ENCODE assay signal across 14 cellular contexts in genomic region chr10:21715531-21716195, GRCh38.
DNase-seq lines count a peak whose midpoint lies in the region; ATAC-seq and TF ChIP-seq lines count a peak whose summit lies in the region.
"Had no signal": no experiment of that assay in that cellular context is flagged by ENCODE, and none has a peak within 500 bp of the region (broad histone marks: within the 10 kb centered on the region; RNA-seq: fewer than 3 reads in every experiment).

No MANE protein-coding gene starts in this region.

- no peak overlapping the region for H3K4me3 ChIP-seq in AG10803 (ENCODE audit: low read length)
- H3K4me3 ChIP-seq: esophagus squamous epithelium, mucosa of descending colon had no signal

- no peak for TF ChIP-seq CTCF in AG10803 (conservative IDR thresholded peaks at IDR 0.05; ENCODE audit: low read length)

- DNase-seq in AG10803 (ENCODE audit: low read depth) (peak; percentile 30), HT1080 (ENCODE audit: low read depth) (peak; percentile 53), amniotic stem cell (lab: John Stamatoyannopoulos, UW) (peak; percentile 45), kidney tubule cell (ENCODE audit: low spot score) (peak; percentile 66), OCI-M2 (lab: John Stamatoyannopoulos, UW; ENCODE audit: unreplicated experiment) (no peak)
- no peak for DNase-seq in activated T-cell treated with anti-CD3 and anti-CD28 coated beads, Interleukin-2, amount 50 U/mL, for 48 hours
- DNase-seq: activated CD8-positive, alpha-beta memory T cell treated with anti-CD3 and anti-CD28 coated beads, Interleukin-2, amount 10 ng/mL, durations not matched to agents 7 days and 5 days; BE2C; esophagus squamous epithelium; GOT3; mucosa of descending colon; NCI-H524 treated with DMSO at 0.1 percent for 48 hours had no signal

- ATAC-seq in HG03280 (IDR thresholded peaks at IDR 0.05; ENCODE audit: unreplicated experiment), result no peak
- no peak for ATAC-seq in HG02763 (IDR thresholded peaks at IDR 0.05; ENCODE audit: unreplicated experiment)
- ATAC-seq: activated CD8-positive, alpha-beta memory T cell treated with anti-CD3 and anti-CD28 coated beads, Interleukin-2, amount 10 ng/mL, durations not matched to agents 7 days and 5 days; mucosa of descending colon had no signal

Comparison
In these comparisons a context has a peak if more than half of its experiments do, and no peak if none do; other contexts are left out.
1. DNase-seq: peak in AG10803 (single experiment), HT1080 (single experiment), amniotic stem cell (single experiment) and kidney tubule cell (single experiment); none in activated T-cell treated with anti-CD3 and anti-CD28 coated beads, Interleukin-2, amount 50 U/mL, for 48 hours (0 of 2) and OCI-M2 (single experiment).